Comparison of ENCODE assay signal across 20 cellular contexts in genomic region chr3:186406669-186407635, GRCh38. TPM values are rescaled to one million over a fixed set of nuclear protein-coding genes. Genes with fewer than 3 reads are reported as not detected.
DNase-seq lines count a peak whose midpoint lies in the region; ATAC-seq and TF ChIP-seq lines count a peak whose summit lies in the region.
"Had no signal": no experiment of that assay in that cellular context is flagged by ENCODE, and none has a peak within 500 bp of the region (broad histone marks: within the 10 kb centered on the region; RNA-seq: fewer than 3 reads in every experiment).

No MANE protein-coding gene starts in this region.

- no peak for TF ChIP-seq POLR2A in stomach (IDR thresholded peaks at IDR 0.05)

- peaks cover 11% of the 10 kb centered on the region for H3K27me3 Mint-ChIP-seq in activated naive CD8-positive, alpha-beta T cell treated with anti-CD3 and anti-CD28 coated beads, Interleukin-2, amount 50 U/mL, for 24 hours
- peaks cover 2% of the 10 kb centered on the region for H3K27me3 Mint-ChIP-seq in activated CD4-positive, alpha-beta memory T cell treated with anti-CD3 and anti-CD28 coated beads for 36 hours
- H3K27me3 Mint-ChIP-seq: activated naive CD8-positive, alpha-beta T cell; T-helper 17 cell had no signal

- H3K27me3 ChIP-seq in ascending aorta (no peaks in the 10 kb centered on the region), muscle layer of duodenum (ENCODE audit: low read depth, low read length) (no peaks in the 10 kb centered on the region), stomach (no peaks in the 10 kb centered on the region), H7 (ENCODE audit: control insufficient read depth, insufficient read depth, low read length) (no peaks in the 10 kb centered on the region)
- H3K27me3 ChIP-seq: breast epithelium had no signal

- CTCF ChIA-PET in activated CD4-positive, alpha-beta memory T cell treated with anti-CD3 and anti-CD28 coated beads for 36 hours (lab: Charles Lee) = interaction anchor here (0.6 to 0.8 kb wide), 2 partner anchors 464 to 638 kb away, joined by 3 read pairs; no protein-coding TSS in a partner anchor

- H3K4me1 ChIP-seq in ascending aorta (peaks cover 5 to 12% of the 10 kb centered on the region in 2 donors), muscle layer of duodenum (ENCODE audit: control insufficient read depth in 1 of 2, insufficient read depth in 2 of 2, low read length in 2 of 2) (peaks cover 0 to 10% of the 10 kb centered on the region in 2 donors), stomach (peaks cover 0 to 30% (median 8%) of the 10 kb centered on the region in 4 donors)
- H3K4me1 ChIP-seq: breast epithelium, Caco-2 had no signal

- DNase-seq in ascending aorta (ENCODE audit: low spot score in 2 of 2) (peak; percentile 23 to 91), globus pallidus (ENCODE audit: low spot score) (peak; percentile 71), stomach (no peak), H7 (no peak)
- DNase-seq in activated naive CD8-positive, alpha-beta T cell treated with anti-CD3 and anti-CD28 coated beads, Interleukin-2, amount 50 U/mL, for 24 hours = no peak
- DNase-seq in activated CD4-positive, alpha-beta memory T cell treated with anti-CD3 and anti-CD28 coated beads for 36 hours = no peak
- DNase-seq: activated CD4-positive, alpha-beta T cell treated with anti-CD3 and anti-CD28 coated beads, Interleukin-2, amount 50 U/mL, for 48 hours; activated T-cell treated with anti-CD3 and anti-CD28 coated beads, Interleukin-2, amount 50 U/mL, for 48 hours; Caco-2; EL; naive B cell; NCI-H146; NCI-H345; stimulated activated naive CD8-positive, alpha-beta T cell treated with anti-CD3 and anti-CD28 coated beads, Interleukin-15, Interleukin-2, amounts not matched to agents 100 U/mL and 50 U/mL, for 24 hours; T-helper 17 cell; WERI-Rb-1 had no signal

- H3K9me3 Mint-ChIP-seq in activated naive CD8-positive, alpha-beta T cell treated with anti-CD3 and anti-CD28 coated beads, Interleukin-2, amount 50 U/mL, for 24 hours = no peaks in the 10 kb centered on the region
- H3K9me3 Mint-ChIP-seq in activated CD4-positive, alpha-beta memory T cell treated with anti-CD3 and anti-CD28 coated beads for 36 hours = no peaks in the 10 kb centered on the region

- WGBS in stomach, 5 donors = 61 to 79% (median 73%) methylated on average over 14 of the region's 14 CpGs

- no peaks in the 10 kb centered on the region for H3K9me3 ChIP-seq in ascending aorta
- no peaks in the 10 kb centered on the region for H3K9me3 ChIP-seq in muscle layer of duodenum (ENCODE audit: control insufficient read depth in 1 of 2, low read length in 2 of 2)
- no peaks in the 10 kb centered on the region for H3K9me3 ChIP-seq in stomach
- H3K9me3 ChIP-seq: breast epithelium, Caco-2 had no signal

- TF ChIP-seq EP300 in stomach (IDR thresholded peaks at IDR 0.05) = peak; percentile 76

- POLR2A ChIA-PET in activated CD4-positive, alpha-beta memory T cell treated with anti-CD3 and anti-CD28 coated beads for 36 hours (lab: Charles Lee) = no interaction called here

- ATAC-seq in GM18870 (IDR thresholded peaks at IDR 0.05; ENCODE audit: unreplicated experiment) = no peak
- ATAC-seq in activated naive CD8-positive, alpha-beta T cell treated with anti-CD3 and anti-CD28 coated beads, Interleukin-2, amount 50 U/mL, for 24 hours = no peak
- ATAC-seq: stimulated activated naive CD8-positive, alpha-beta T cell treated with anti-CD3 and anti-CD28 coated beads, Interleukin-15, Interleukin-2, amounts not matched to agents 100 U/mL and 50 U/mL, for 24 hours; T-helper 17 cell had no signal

- no peak overlapping the region for H3K27ac Mint-ChIP-seq in activated naive CD8-positive, alpha-beta T cell treated with anti-CD3 and anti-CD28 coated beads, Interleukin-2, amount 50 U/mL, for 24 hours
- no peak overlapping the region for H3K27ac Mint-ChIP-seq in activated CD4-positive, alpha-beta memory T cell treated with anti-CD3 and anti-CD28 coated beads for 36 hours
- H3K27ac Mint-ChIP-seq: activated naive CD8-positive, alpha-beta T cell; T-helper 17 cell had no signal

- intact Hi-C loops in ascending aorta (cut with DNase I) = loop anchor here (2.0 to 5.0 kb wide), 2 partner anchors 44 to 300 kb away; partner anchors contain the start of genes DGKG and ETV5
- intact Hi-C loops in stomach (cut with DNase I; ENCODE audit: low total_unique reads) = no loop called here
- intact Hi-C loops in activated CD4-positive, alpha-beta memory T cell treated with anti-CD3 and anti-CD28 coated beads for 36 hours (cut with micrococcal nuclease) = no loop called here

- H3K4me3 ChIP-seq in ascending aorta (no peak overlapping the region), muscle layer of duodenum (ENCODE audit: low read depth in 1 of 2, low read length in 2 of 2) (no peak overlapping the region), stomach (no peak overlapping the region), H7 (ENCODE audit: insufficient read depth, low read depth, low read length) (no peak overlapping the region)
- H3K4me3 ChIP-seq: breast epithelium had no signal

- H3K4me1 Mint-ChIP-seq in activated naive CD8-positive, alpha-beta T cell treated with anti-CD3 and anti-CD28 coated beads, Interleukin-2, amount 50 U/mL, for 24 hours = peaks cover 13% of the 10 kb centered on the region
- H3K4me1 Mint-ChIP-seq in activated CD4-positive, alpha-beta memory T cell treated with anti-CD3 and anti-CD28 coated beads for 36 hours (ENCODE audit: low read depth) = peaks cover 7% of the 10 kb centered on the region
- H3K4me1 Mint-ChIP-seq: naive B cell, T-helper 17 cell had no signal

- no peaks in the 10 kb centered on the region for H3K36me3 Mint-ChIP-seq in activated naive CD8-positive, alpha-beta T cell treated with anti-CD3 and anti-CD28 coated beads, Interleukin-2, amount 50 U/mL, for 24 hours (ENCODE audit: low read depth)
- H3K36me3 Mint-ChIP-seq in activated CD4-positive, alpha-beta memory T cell treated with anti-CD3 and anti-CD28 coated beads for 36 hours = no peaks in the 10 kb centered on the region
- H3K36me3 Mint-ChIP-seq: activated naive CD8-positive, alpha-beta T cell had no signal

- no peak overlapping the region for H3K4me3 Mint-ChIP-seq in activated naive CD8-positive, alpha-beta T cell treated with anti-CD3 and anti-CD28 coated beads, Interleukin-2, amount 50 U/mL, for 24 hours
- no peak overlapping the region for H3K4me3 Mint-ChIP-seq in activated CD4-positive, alpha-beta memory T cell treated with anti-CD3 and anti-CD28 coated beads for 36 hours
- H3K4me3 Mint-ChIP-seq: activated naive CD8-positive, alpha-beta T cell; naive B cell; T-helper 17 cell had no signal

- H3K27ac ChIP-seq in ascending aorta (peak overlapping the region; percentile 90), muscle layer of duodenum (ENCODE audit: low read length) (peak overlapping the region; percentile 77), stomach (peak overlapping the region in 4 of 5 donors; percentile 24 to 91 (median 80))
- H3K27ac ChIP-seq: WERI-Rb-1 had no signal

- no peak for TF ChIP-seq CTCF in ascending aorta (IDR thresholded peaks at IDR 0.05)
- TF ChIP-seq CTCF in stomach (IDR thresholded peaks at IDR 0.05) = no peak

- no peaks in the 10 kb centered on the region for H3K36me3 ChIP-seq in ascending aorta
- no peaks in the 10 kb centered on the region for H3K36me3 ChIP-seq in muscle layer of duodenum (ENCODE audit: control insufficient read depth in 1 of 2, insufficient read depth in 2 of 2, low read length in 2 of 2)
- no peaks in the 10 kb centered on the region for H3K36me3 ChIP-seq in stomach
- no peaks in the 10 kb centered on the region for H3K36me3 ChIP-seq in H7 (replicated peaks; ENCODE audit: control insufficient read depth, insufficient read depth, low read length)
- H3K36me3 ChIP-seq: breast epithelium, WERI-Rb-1 had no signal

RNA-seq across cellular contexts. Expression of gene DGKG, which starts 44.9 kb away (rescaled TPM):
- 11.1 TPM for total RNA-seq in ascending aorta
- total RNA-seq in stomach = 10 to 100 TPM in 2 of 5 donors, 1 to 10 TPM in 2, under 1 TPM in 1; 0.72 to 26.3 (median 4.6) TPM
- polyA plus RNA-seq in stomach = 1 to 10 TPM in 2 of 3 donors, under 1 TPM in 1; 0.12 to 3.3 (median 2.1) TPM
- total RNA-seq in H7 (2014; rRNA removed; shearing (Covaris generic)) = 0.37 and 0.52 TPM in 2 replicates
- under 1 TPM; 0.12 to 0.39 TPM for total RNA-seq in activated CD4-positive, alpha-beta memory T cell treated with anti-CD3 and anti-CD28 coated beads for 36 hours

Comparison
In these comparisons a context has a peak if more than half of its experiments do, and no peak if none do; other contexts are left out.
1. DNase-seq: peak in ascending aorta (2 of 2) and globus pallidus (single experiment); none in stomach (single experiment), H7 (single experiment), activated naive CD8-positive, alpha-beta T cell treated with anti-CD3 and anti-CD28 coated beads, Interleukin-2, amount 50 U/mL, for 24 hours (single experiment) and activated CD4-positive, alpha-beta memory T cell treated with anti-CD3 and anti-CD28 coated beads for 36 hours (single experiment).
2. Peak in every context shown above with its lines, with median percentiles within 50 percentile points of each other: H3K27ac ChIP-seq.